In genomic region chr19:49507803-49508494, GRCh38 we compare ENCODE assay signal across 1 cellular context.
TF ChIP-seq lines count a peak whose summit lies in the region.

No MANE protein-coding gene starts in this region.

TF ChIP-seq in HepG2, 621 proteins besides CTCF, POLR2A, EP300 and RAD21:
- TF ChIP-seq SRF (IDR thresholded peaks at IDR 0.05; ENCODE audit: low read depth, low read length) (peak; percentile 73; the same call in 1 of the 2 replicates), ZSCAN25 (CRISPR knock-in tag; IDR thresholded peaks at IDR 0.05) (no peak), REXO4 (CRISPR knock-in tag; IDR thresholded peaks at IDR 0.05; ENCODE audit: borderline replicate concordance) (no peak), MEF2D (CRISPR knock-in tag; IDR thresholded peaks at IDR 0.05) (no peak), KLF11 (CRISPR knock-in tag; IDR thresholded peaks at IDR 0.05) (no peak), CEBPB (IDR thresholded peaks at IDR 0.05; ENCODE audit: borderline replicate concordance, low read depth, low read length) (peak; percentile 60), MTF2 (CRISPR knock-in tag; IDR thresholded peaks at IDR 0.05; ENCODE audit: borderline replicate concordance) (no peak)
- TF ChIP-seq, protein P1, sequence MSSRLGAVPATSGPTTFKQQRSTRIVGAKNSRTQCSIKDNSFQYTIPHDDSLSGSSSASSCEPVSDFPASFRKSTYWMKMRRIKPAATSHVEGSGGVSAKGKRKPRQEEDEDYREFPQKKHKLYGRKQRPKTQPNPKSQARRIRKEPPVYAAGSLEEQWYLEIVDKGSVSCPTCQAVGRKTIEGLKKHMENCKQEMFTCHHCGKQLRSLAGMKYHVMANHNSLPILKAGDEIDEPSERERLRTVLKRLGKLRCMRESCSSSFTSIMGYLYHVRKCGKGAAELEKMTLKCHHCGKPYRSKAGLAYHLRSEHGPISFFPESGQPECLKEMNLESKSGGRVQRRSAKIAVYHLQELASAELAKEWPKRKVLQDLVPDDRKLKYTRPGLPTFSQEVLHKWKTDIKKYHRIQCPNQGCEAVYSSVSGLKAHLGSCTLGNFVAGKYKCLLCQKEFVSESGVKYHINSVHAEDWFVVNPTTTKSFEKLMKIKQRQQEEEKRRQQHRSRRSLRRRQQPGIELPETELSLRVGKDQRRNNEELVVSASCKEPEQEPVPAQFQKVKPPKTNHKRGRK (CRISPR knock-in tag; IDR thresholded peaks at IDR 0.05): no peak
